ENCODE assay signal across 12 cellular contexts in the genomic region with DNA sequence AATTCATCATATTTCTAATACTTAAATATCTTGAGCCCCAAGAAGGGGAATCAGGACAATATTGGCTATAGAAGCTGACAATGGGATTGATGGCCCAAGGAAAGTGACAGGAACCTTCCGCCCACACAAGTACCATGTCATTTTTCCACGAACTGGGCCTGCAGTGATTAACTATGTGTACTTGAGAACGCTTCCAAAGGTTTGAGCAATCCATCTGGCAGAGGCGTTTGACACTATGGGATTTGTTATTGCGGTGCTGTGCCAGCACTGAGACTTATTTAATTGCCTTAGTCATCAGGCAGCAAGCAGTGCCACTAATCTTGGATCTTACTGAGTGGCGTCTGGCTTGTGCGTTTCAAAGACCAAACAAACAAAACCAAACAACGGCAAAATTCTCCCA.
DNase-seq lines count a peak whose midpoint lies in the region; ATAC-seq and TF ChIP-seq lines count a peak whose summit lies in the region.
"Had no signal": no experiment of that assay in that cellular context is flagged by ENCODE, and none has a peak within 500 bp of the region (broad histone marks: within the 10 kb centered on the region; RNA-seq: fewer than 3 reads in every experiment).

No MANE protein-coding gene starts in this region.

- no peaks in the 10 kb centered on the region for H3K36me3 Mint-ChIP-seq in T-helper 2 cell treated with Interferon-gamma antibody and Interleukin-4, amounts not matched to agents 5 μg/mL and 100 μg/mL, for 36 hours (ENCODE audit: low read depth)
- H3K36me3 Mint-ChIP-seq in Caco-2 (ENCODE audit: insufficient read depth, unreplicated experiment): no peaks in the 10 kb centered on the region
- H3K36me3 Mint-ChIP-seq: IgD-negative memory B cell, natural killer cell had no signal

- CTCF ChIA-PET in BJ (lab: Yijun Ruan, JAX): no interaction called here
- CTCF ChIA-PET in Caco-2 (lab: Charles Lee): no interaction called here

- POLR2A ChIA-PET in BJ (lab: Charles Lee) (no interaction called here), Caco-2 (lab: Charles Lee) (no interaction called here)

- H3K27me3 ChIP-seq in BJ (ENCODE audit: control insufficient read depth, insufficient read depth, low read length) (no peaks in the 10 kb centered on the region), WERI-Rb-1 (ENCODE audit: insufficient read depth, low read depth, severe bottlenecking) (no peaks in the 10 kb centered on the region), psoas muscle (ENCODE audit: insufficient read depth in 3 of 3, low read length in 2 of 3) (no peaks in the 10 kb centered on the region), Caco-2 (replicated peaks; ENCODE audit: control insufficient read depth, insufficient read depth, low read length) (no peaks in the 10 kb centered on the region)

- BruUV-seq in Caco-2 (replicated peaks; lab: Mats Ljungman, UMichigan): no TSS peak

- peak; percentile 97 to 99 (median 98) for ATAC-seq in psoas muscle
- ATAC-seq: natural killer cell had no signal

- no peak overlapping the region for H3K4me3 Mint-ChIP-seq in T-helper 2 cell treated with Interferon-gamma antibody and Interleukin-4, amounts not matched to agents 5 μg/mL and 100 μg/mL, for 36 hours
- H3K4me3 Mint-ChIP-seq in Caco-2 (ENCODE audit: unreplicated experiment): no peak overlapping the region
- H3K4me3 Mint-ChIP-seq: IgD-negative memory B cell, natural killer cell had no signal

- peaks cover 11% of the 10 kb centered on the region for H3K4me1 ChIP-seq in psoas muscle
- H3K4me1 ChIP-seq in Caco-2: no peaks in the 10 kb centered on the region

- H3K4me3 ChIP-seq in BJ (ENCODE audit: low read depth, low read length) (no peak overlapping the region), WERI-Rb-1 (ENCODE audit: low read depth, low read length) (no peak overlapping the region), psoas muscle (no peak overlapping the region), Caco-2 (ENCODE audit: low read depth, low read length) (no peak overlapping the region)

- H3K36me3 ChIP-seq in BJ (ENCODE audit: control insufficient read depth, insufficient read depth, low read length): no peaks in the 10 kb centered on the region
- H3K36me3 ChIP-seq in WERI-Rb-1: no peaks in the 10 kb centered on the region
- no peaks in the 10 kb centered on the region for H3K36me3 ChIP-seq in psoas muscle (ENCODE audit: insufficient read depth in 1 of 2, low read depth in 1 of 2)
- no peaks in the 10 kb centered on the region for H3K36me3 ChIP-seq in Caco-2 (ENCODE audit: control insufficient read depth, insufficient read depth, low read length)

- WGBS in psoas muscle, 3 donors: 15 to 24% (median 15%) methylated on average over 8 of the region's 8 CpGs

- no peaks in the 10 kb centered on the region for H3K9me3 Mint-ChIP-seq in T-helper 2 cell treated with Interferon-gamma antibody and Interleukin-4, amounts not matched to agents 5 μg/mL and 100 μg/mL, for 36 hours
- no peaks in the 10 kb centered on the region for H3K9me3 Mint-ChIP-seq in Caco-2 (ENCODE audit: unreplicated experiment)
- H3K9me3 Mint-ChIP-seq: natural killer cell had no signal

- DNase-seq in BJ (ENCODE audit: low read depth) (peak; percentile 55), WERI-Rb-1 (peak; percentile 26), head of caudate nucleus (peak in 35 of 42 donors; percentile 4 to 85 (median 39)), psoas muscle (peak; percentile 71 to 83), NOMO-1 treated with dmso at 0.1 percent for 144 hours (lab: John Stamatoyannopoulos, UW; ENCODE audit: unreplicated experiment) (no peak), iPS-NIHi11 (ENCODE audit: low spot score) (no peak), Caco-2 (no peak)
- no peak for DNase-seq in T-helper 2 cell treated with Interferon-gamma antibody and Interleukin-4, amounts not matched to agents 5 μg/mL and 100 μg/mL, for 36 hours (ENCODE audit: low spot score)
- DNase-seq: activated naive CD4-positive, alpha-beta T cell treated with Interleukin-2 at 50 U/mL for 16 hours; natural killer cell; NCI-H69 had no signal

- no peaks in the 10 kb centered on the region for H3K9me3 ChIP-seq in WERI-Rb-1 (ENCODE audit: severe bottlenecking)
- no peaks in the 10 kb centered on the region for H3K9me3 ChIP-seq in psoas muscle
- H3K9me3 ChIP-seq in Caco-2: no peaks in the 10 kb centered on the region

- no peaks in the 10 kb centered on the region for H3K4me1 Mint-ChIP-seq in T-helper 2 cell treated with Interferon-gamma antibody and Interleukin-4, amounts not matched to agents 5 μg/mL and 100 μg/mL, for 36 hours (ENCODE audit: low read depth)
- no peaks in the 10 kb centered on the region for H3K4me1 Mint-ChIP-seq in Caco-2 (ENCODE audit: low read depth, unreplicated experiment)
- H3K4me1 Mint-ChIP-seq: natural killer cell had no signal

- peaks cover 6% of the 10 kb centered on the region for H3K27me3 Mint-ChIP-seq in T-helper 2 cell treated with Interferon-gamma antibody and Interleukin-4, amounts not matched to agents 5 μg/mL and 100 μg/mL, for 36 hours (ENCODE audit: low read depth)
- peaks cover 15% of the 10 kb centered on the region for H3K27me3 Mint-ChIP-seq in Caco-2 (ENCODE audit: insufficient read depth, unreplicated experiment)
- H3K27me3 Mint-ChIP-seq: IgD-negative memory B cell had no signal

- H3K27ac Mint-ChIP-seq in T-helper 2 cell treated with Interferon-gamma antibody and Interleukin-4, amounts not matched to agents 5 μg/mL and 100 μg/mL, for 36 hours: no peak overlapping the region
- no peak overlapping the region for H3K27ac Mint-ChIP-seq in Caco-2 (ENCODE audit: unreplicated experiment)
- H3K27ac Mint-ChIP-seq: IgD-negative memory B cell, natural killer cell had no signal

- TF ChIP-seq CTCF in BJ (IDR thresholded peaks at IDR 0.05; ENCODE audit: insufficient read depth, low read depth, low read length) (no peak), WERI-Rb-1 (IDR thresholded peaks at IDR 0.05; ENCODE audit: low read depth, low read length) (no peak), psoas muscle (IDR thresholded peaks at IDR 0.05) (no peak), Caco-2 (IDR thresholded peaks at IDR 0.05; ENCODE audit: insufficient read depth in 1 of 2, low read depth in 1 of 2, low read length in 1 of 2, severe bottlenecking in 1 of 2, unreplicated experiment in 1 of 2) (no peak)

- H3K27ac ChIP-seq in WERI-Rb-1: no peak overlapping the region
- H3K27ac ChIP-seq in psoas muscle: peak overlapping the region; percentile 76

- intact Hi-C loops in head of caudate nucleus (cut with DNase I): no loop called here
- intact Hi-C loops in psoas muscle (cut with DNase I): loop anchor here in 1 of 2 donors (5.0 kb wide), 1 partner anchor 34 kb away; no protein-coding TSS in a partner anchor
- intact Hi-C loops in Caco-2 (cut with micrococcal nuclease; ENCODE audit: unreplicated experiment): no loop called here

Comparison
In these comparisons a context has a peak if more than half of its experiments do, and no peak if none do; other contexts are left out.
1. DNase-seq: peak in BJ (single experiment), WERI-Rb-1 (single experiment), head of caudate nucleus (35 of 42) and psoas muscle (2 of 2); none in NOMO-1 treated with dmso at 0.1 percent for 144 hours (single experiment), iPS-NIHi11 (single experiment), T-helper 2 cell treated with Interferon-gamma antibody and Interleukin-4, amounts not matched to agents 5 μg/mL and 100 μg/mL, for 36 hours (single experiment) and Caco-2 (0 of 2).